Comparison of ENCODE assay signal across 1 cellular context in genomic region chr10:72096115-72097000, GRCh38.
TF ChIP-seq lines count a peak whose summit lies in the region.

No MANE protein-coding gene starts in this region.

TF ChIP-seq in HEK293, 187 proteins besides CTCF, POLR2A, EP300 and RAD21 (continued from another document and continues in another):
- TF ChIP-seq ZBTB44 (tag by site-specific recombination; IDR thresholded peaks at IDR 0.05), result peak; percentile 98
- no peak for TF ChIP-seq ZBTB11 (tag by site-specific recombination; conservative IDR thresholded peaks at IDR 0.05; ENCODE audit: low read depth)
- TF ChIP-seq ZNF341 (tag by site-specific recombination; IDR thresholded peaks at IDR 0.05; ENCODE audit: low read depth), result peak; percentile 88
- TF ChIP-seq ZNF274 (IDR thresholded peaks at IDR 0.05; ENCODE audit: low read length), result no peak
- TF ChIP-seq ZNF274 (tag by site-specific recombination; IDR thresholded peaks at IDR 0.05; ENCODE audit: borderline replicate concordance), result no peak
- peak; percentile 61; the same call in 1 of the 2 replicates for TF ChIP-seq ZNF600 (tag by site-specific recombination; IDR thresholded peaks at IDR 0.05)
- no peak for TF ChIP-seq SP2 (tag by site-specific recombination; IDR thresholded peaks at IDR 0.05)
- TF ChIP-seq ZNF473 (tag by site-specific recombination; IDR thresholded peaks at IDR 0.05), result no peak
- peak; percentile 83 for TF ChIP-seq ZNF10 (tag by site-specific recombination; IDR thresholded peaks at IDR 0.05)
- TF ChIP-seq ZNF398 (tag by site-specific recombination; IDR thresholded peaks at IDR 0.05), result peak; percentile 95
- no peak for TF ChIP-seq ZNF596 (tag by site-specific recombination; IDR thresholded peaks at IDR 0.05)
- TF ChIP-seq OSR2 (tag by site-specific recombination; IDR thresholded peaks at IDR 0.05), result peak; percentile 46
- no peak for TF ChIP-seq ZNF530 (tag by site-specific recombination; IDR thresholded peaks at IDR 0.05; ENCODE audit: low read depth)
- peak; percentile 64 for TF ChIP-seq ZFHX2 (tag by site-specific recombination; conservative IDR thresholded peaks at IDR 0.05)
- peak; percentile 44; the same call in 1 of the 2 replicates for TF ChIP-seq ZNF366 (tag by site-specific recombination; conservative IDR thresholded peaks at IDR 0.05)
- peak; percentile 42 for TF ChIP-seq ZNF513 (tag by site-specific recombination; IDR thresholded peaks at IDR 0.05)
- peak; percentile 22; the same call in 1 of the 2 replicates for TF ChIP-seq SP3 (tag by site-specific recombination; IDR thresholded peaks at IDR 0.05)
- TF ChIP-seq ZNF692 (tag by site-specific recombination; IDR thresholded peaks at IDR 0.05), result peak; percentile 54; the same call in 1 of the 2 replicates
- no peak for TF ChIP-seq PRDM2 (tag by site-specific recombination; IDR thresholded peaks at IDR 0.05; ENCODE audit: borderline replicate concordance)
- TF ChIP-seq ZNF777 (tag by site-specific recombination; IDR thresholded peaks at IDR 0.05; ENCODE audit: borderline replicate concordance), result no peak
- peak; percentile 45; the same call in 1 of the 2 replicates for TF ChIP-seq ZSCAN30 (tag by site-specific recombination; IDR thresholded peaks at IDR 0.05)
- peak; percentile 57; the same call in 1 of the 2 replicates for TF ChIP-seq GLIS2 (tag by site-specific recombination; IDR thresholded peaks at IDR 0.05)
- TF ChIP-seq ZXDB (tag by site-specific recombination; IDR thresholded peaks at IDR 0.05), result peak; percentile 71
- TF ChIP-seq PRDM10 (tag by site-specific recombination; IDR thresholded peaks at IDR 0.05), result peak; percentile 100
- peak; percentile 81 for TF ChIP-seq PATZ1 (tag by site-specific recombination; IDR thresholded peaks at IDR 0.05)
- peak; percentile 57; the same call in 1 of the 2 replicates for TF ChIP-seq SP7 (tag by site-specific recombination; IDR thresholded peaks at IDR 0.05)
- peak; percentile 66; the same call in 1 of the 2 replicates for TF ChIP-seq INSM2 (tag by site-specific recombination; IDR thresholded peaks at IDR 0.05)
